In genomic region chr14:78848234-78848820, GRCh38 we compare ENCODE assay signal across 8 cellular contexts.
DNase-seq lines count a peak whose midpoint lies in the region; ATAC-seq and TF ChIP-seq lines count a peak whose summit lies in the region.

No MANE protein-coding gene starts in this region.

- H3K9me3 Mint-ChIP-seq in activated T-cell treated with anti-CD3 and anti-CD28 coated beads, Interleukin-2, amount 50 U/mL, for 72 hours: peaks cover 0 to 2% of the 10 kb centered on the region in 2 donors
- no peaks in the 10 kb centered on the region for H3K9me3 Mint-ChIP-seq in mesothelial cell of epicardium
- no peaks in the 10 kb centered on the region for H3K9me3 Mint-ChIP-seq in stimulated activated effector memory CD8-positive, alpha-beta T cell treated with anti-CD3 and anti-CD28 coated beads, Interleukin-12 subunit alpha, Interleukin-12 subunit beta, amount 100 ng/mL, for 72 hours

- peak; percentile 10 to 22 for DNase-seq in activated T-cell treated with anti-CD3 and anti-CD28 coated beads, Interleukin-2, amount 50 U/mL, for 72 hours
- DNase-seq in activated T-cell treated with anti-CD3 and anti-CD28 coated beads for 4 hours (no peak), HT1080 (ENCODE audit: low read depth) (peak; percentile 23), RPMI8226 (peak; percentile 50), dermis microvascular lymphatic vessel endothelial cell (ENCODE audit: low read depth in 2 of 2) (peak; percentile 7 to 34), mesothelial cell of epicardium (ENCODE audit: low spot score in 2 of 2, unreplicated experiment in 2 of 2) (peak; percentile 23 to 71)
- no peak for DNase-seq in stimulated activated effector memory CD8-positive, alpha-beta T cell treated with anti-CD3 and anti-CD28 coated beads, Interleukin-12 subunit alpha, Interleukin-12 subunit beta, amount 100 ng/mL, for 72 hours (ENCODE audit: low spot score in 2 of 2)

- H3K36me3 Mint-ChIP-seq in activated T-cell treated with anti-CD3 and anti-CD28 coated beads, Interleukin-2, amount 50 U/mL, for 72 hours (ENCODE audit: insufficient read depth in 2 of 2): no peaks in the 10 kb centered on the region
- H3K36me3 Mint-ChIP-seq in mesothelial cell of epicardium: no peaks in the 10 kb centered on the region
- no peaks in the 10 kb centered on the region for H3K36me3 Mint-ChIP-seq in stimulated activated effector memory CD8-positive, alpha-beta T cell treated with anti-CD3 and anti-CD28 coated beads, Interleukin-12 subunit alpha, Interleukin-12 subunit beta, amount 100 ng/mL, for 72 hours

- H3K27me3 Mint-ChIP-seq in activated T-cell treated with anti-CD3 and anti-CD28 coated beads, Interleukin-2, amount 50 U/mL, for 72 hours (ENCODE audit: low read depth): peaks cover 9% of the 10 kb centered on the region
- H3K27me3 Mint-ChIP-seq in mesothelial cell of epicardium (ENCODE audit: low read depth): peaks cover 36% of the 10 kb centered on the region

- no peaks in the 10 kb centered on the region for H3K4me1 Mint-ChIP-seq in activated T-cell treated with anti-CD3 and anti-CD28 coated beads, Interleukin-2, amount 50 U/mL, for 72 hours (ENCODE audit: low read depth)
- no peaks in the 10 kb centered on the region for H3K4me1 Mint-ChIP-seq in mesothelial cell of epicardium
- no peaks in the 10 kb centered on the region for H3K4me1 Mint-ChIP-seq in stimulated activated effector memory CD8-positive, alpha-beta T cell treated with anti-CD3 and anti-CD28 coated beads, Interleukin-12 subunit alpha, Interleukin-12 subunit beta, amount 100 ng/mL, for 72 hours

- no peak overlapping the region for H3K4me3 Mint-ChIP-seq in activated T-cell treated with anti-CD3 and anti-CD28 coated beads, Interleukin-2, amount 50 U/mL, for 72 hours
- no peak overlapping the region for H3K4me3 Mint-ChIP-seq in mesothelial cell of epicardium
- no peak overlapping the region for H3K4me3 Mint-ChIP-seq in stimulated activated effector memory CD8-positive, alpha-beta T cell treated with anti-CD3 and anti-CD28 coated beads, Interleukin-12 subunit alpha, Interleukin-12 subunit beta, amount 100 ng/mL, for 72 hours

- peak in 1 of 2 donors; percentile 43 for ATAC-seq in activated T-cell treated with anti-CD3 and anti-CD28 coated beads, Interleukin-2, amount 50 U/mL, for 72 hours (replicated peaks in 1 of 2)
- ATAC-seq in GM21528 (IDR thresholded peaks at IDR 0.05; ENCODE audit: low FRiP score, unreplicated experiment): peak; percentile 88
- ATAC-seq in stimulated activated effector memory CD8-positive, alpha-beta T cell treated with anti-CD3 and anti-CD28 coated beads, Interleukin-12 subunit alpha, Interleukin-12 subunit beta, amount 100 ng/mL, for 72 hours: no peak

- peak; percentile 85 for TF ChIP-seq CTCF in mesothelial cell of epicardium (IDR thresholded peaks at IDR 0.05; ENCODE audit: unreplicated experiment)

- no peak overlapping the region for H3K27ac Mint-ChIP-seq in activated T-cell treated with anti-CD3 and anti-CD28 coated beads, Interleukin-2, amount 50 U/mL, for 72 hours
- no peak overlapping the region for H3K27ac Mint-ChIP-seq in mesothelial cell of epicardium
- no peak overlapping the region for H3K27ac Mint-ChIP-seq in stimulated activated effector memory CD8-positive, alpha-beta T cell treated with anti-CD3 and anti-CD28 coated beads, Interleukin-12 subunit alpha, Interleukin-12 subunit beta, amount 100 ng/mL, for 72 hours

Comparison
In these comparisons a context has a peak if more than half of its experiments do, and no peak if none do; other contexts are left out.
1. DNase-seq: peak in activated T-cell treated with anti-CD3 and anti-CD28 coated beads, Interleukin-2, amount 50 U/mL, for 72 hours (2 of 2), HT1080 (single experiment), RPMI8226 (single experiment), dermis microvascular lymphatic vessel endothelial cell (2 of 2) and mesothelial cell of epicardium (2 of 2); none in activated T-cell treated with anti-CD3 and anti-CD28 coated beads for 4 hours (single experiment) and stimulated activated effector memory CD8-positive, alpha-beta T cell treated with anti-CD3 and anti-CD28 coated beads, Interleukin-12 subunit alpha, Interleukin-12 subunit beta, amount 100 ng/mL, for 72 hours (0 of 2).